8 cellular contexts compared by ENCODE assay signal in genomic region chr6:137903933-137904821, GRCh38. TPM values are rescaled to one million over a fixed set of nuclear protein-coding genes. Genes with fewer than 3 reads are reported as not detected.
DNase-seq lines count a peak whose midpoint lies in the region; ATAC-seq and TF ChIP-seq lines count a peak whose summit lies in the region.

No MANE protein-coding gene starts in this region.

- H3K18ac ChIP-seq in mesendoderm (ENCODE audit: low read length): no peak overlapping the region

- H3K4me3 ChIP-seq in BLaER1: no peak overlapping the region
- H3K4me3 ChIP-seq in lower lobe of right lung: no peak overlapping the region
- H3K4me3 ChIP-seq in mesendoderm (ENCODE audit: low read length): no peak overlapping the region

- H4K5ac ChIP-seq in mesendoderm (ENCODE audit: low read length): no peak overlapping the region

- H4K8ac ChIP-seq in mesendoderm (ENCODE audit: low read depth, low read length): no peak overlapping the region

- H2BK5ac ChIP-seq in mesendoderm (ENCODE audit: low read length): no peak overlapping the region

- intact Hi-C loops in lower lobe of right lung (cut with DNase I): no loop called here

- no peak overlapping the region for H3K4ac ChIP-seq in mesendoderm (ENCODE audit: low read depth, low read length)

- H3K79me2 ChIP-seq in mesendoderm (ENCODE audit: control insufficient read depth, insufficient read depth, low read length): no peaks in the 10 kb centered on the region

- WGBS in mesendoderm (ENCODE audit: extremely low coverage, insufficient coverage, low lambda C conversion rate): no CpG with 5 or more reads among the region's 12 CpGs

- H3K9me3 ChIP-seq in BLaER1 (no peaks in the 10 kb centered on the region), lower lobe of right lung (no peaks in the 10 kb centered on the region)

- H3K27me3 ChIP-seq in BLaER1: no peaks in the 10 kb centered on the region
- no peaks in the 10 kb centered on the region for H3K27me3 ChIP-seq in lower lobe of right lung (ENCODE audit: low read depth)
- H3K27me3 ChIP-seq in mesendoderm (ENCODE audit: insufficient read depth, low read length, poor library complexity): no peaks in the 10 kb centered on the region

- no peak overlapping the region for H3K23ac ChIP-seq in mesendoderm (ENCODE audit: low read length)

- no peaks in the 10 kb centered on the region for H3K79me1 ChIP-seq in mesendoderm (ENCODE audit: low read length)

- no peak overlapping the region for H3K56ac ChIP-seq in mesendoderm (ENCODE audit: low read length)

- TF ChIP-seq CTCF in lower lobe of right lung (IDR thresholded peaks at IDR 0.05): no peak

- DNase-seq in activated CD4-positive, alpha-beta T cell treated with anti-CD3 and anti-CD28 coated beads, Interleukin-2, amount 50 U/mL, for 4 hours: peak; percentile 23 to 36
- DNase-seq in lower lobe of right lung (peak; percentile 24), mesendoderm (no peak), DMS114 treated with DMSO at 0.1 percent for 48 hours (lab: John Stamatoyannopoulos, UW; ENCODE audit: unreplicated experiment) (no peak), NCI-H2029 treated with DMSO at 0.1 percent for 48 hours (lab: John Stamatoyannopoulos, UW) (no peak)

- H3K9ac ChIP-seq in BLaER1 (no peak overlapping the region), mesendoderm (ENCODE audit: low read length) (no peak overlapping the region)

- no peak overlapping the region for H3K27ac ChIP-seq in BLaER1
- H3K27ac ChIP-seq in lower lobe of right lung: no peak overlapping the region
- H3K27ac ChIP-seq in mesendoderm (ENCODE audit: low read depth, low read length): no peak overlapping the region

- H3K36me3 ChIP-seq in BLaER1 (no peaks in the 10 kb centered on the region), lower lobe of right lung (no peaks in the 10 kb centered on the region), mesendoderm (ENCODE audit: control insufficient read depth, insufficient read depth, low read length) (no peaks in the 10 kb centered on the region)

- no peak overlapping the region for H2BK120ac ChIP-seq in mesendoderm (ENCODE audit: low read depth, low read length)

- H2AK5ac ChIP-seq in mesendoderm (ENCODE audit: low read length): no peak overlapping the region

- H4K20me1 ChIP-seq in BLaER1: no peaks in the 10 kb centered on the region

- H3K4me2 ChIP-seq in BLaER1 (peak overlapping the region; percentile 25; the same call in 1 of the 2 replicates), mesendoderm (ENCODE audit: low read length) (no peak overlapping the region)

- ATAC-seq in GM19324 (IDR thresholded peaks at IDR 0.05; ENCODE audit: low FRiP score, unreplicated experiment) (peak; percentile 65), HG03196 (IDR thresholded peaks at IDR 0.05; ENCODE audit: unreplicated experiment) (peak; percentile 84), lower lobe of right lung (peak; percentile 39 to 66)

- no peak overlapping the region for H2BK15ac ChIP-seq in mesendoderm (replicated peaks; ENCODE audit: low read depth)

- peaks cover 23% of the 10 kb centered on the region for H3K4me1 ChIP-seq in BLaER1
- H3K4me1 ChIP-seq in lower lobe of right lung: no peaks in the 10 kb centered on the region
- no peaks in the 10 kb centered on the region for H3K4me1 ChIP-seq in mesendoderm (ENCODE audit: control insufficient read depth, low read depth, low read length)

RNA-seq across cellular contexts. Expression of gene TNFAIP3, which starts 37.1 kb away (rescaled TPM):
- 44.6 TPM for total RNA-seq in lower lobe of right lung
- 1.4 TPM for polyA plus RNA-seq in mesendoderm (2013, experiment 1 of 2)
- polyA plus RNA-seq in mesendoderm (2013, experiment 2 of 2): 1.1 TPM

Comparison
In these comparisons a context has a peak if more than half of its experiments do, and no peak if none do; other contexts are left out.
1. DNase-seq: peak in activated CD4-positive, alpha-beta T cell treated with anti-CD3 and anti-CD28 coated beads, Interleukin-2, amount 50 U/mL, for 4 hours (2 of 2) and lower lobe of right lung (single experiment); none in mesendoderm (single experiment), DMS114 treated with DMSO at 0.1 percent for 48 hours (single experiment) and NCI-H2029 treated with DMSO at 0.1 percent for 48 hours (single experiment).
2. Peak in every context shown above with its lines, with median percentiles within 50 percentile points of each other: ATAC-seq.